ENCODE assay signal across 8 cellular contexts in the genomic region with DNA sequence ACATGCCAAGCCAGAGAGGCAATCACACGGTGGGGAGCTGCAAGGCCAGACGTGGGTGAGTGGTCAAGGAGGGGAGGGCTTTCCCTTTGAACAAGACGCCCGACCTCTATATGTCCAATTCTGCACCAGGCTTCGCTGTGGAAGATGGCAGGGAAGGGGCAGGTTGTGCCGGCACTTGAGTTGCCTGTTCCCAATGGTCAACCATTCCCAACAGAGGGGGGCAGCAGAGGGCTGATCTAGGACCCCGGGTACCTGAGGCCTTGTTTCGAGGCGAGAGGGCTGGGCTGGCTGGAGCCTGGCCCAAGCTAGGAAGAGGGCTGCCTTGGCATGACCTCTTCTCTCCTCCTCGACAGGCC.
DNase-seq lines count a peak whose midpoint lies in the region; ATAC-seq lines count a peak whose summit lies in the region.

No MANE protein-coding gene starts in this region.

- no peaks in the 10 kb centered on the region for H3K36me3 ChIP-seq in SJCRH30

- intact Hi-C loops in Right ventricle myocardium inferior (cut with DNase I) (loop anchor here (1.0 kb wide), 1 partner anchor 44 kb away; no protein-coding TSS in a partner anchor), cardiac septum (cut with DNase I) (loop anchor here (1.0 kb wide), 1 partner anchor 43 kb away; no protein-coding TSS in a partner anchor)

- no peaks in the 10 kb centered on the region for H3K9me3 ChIP-seq in SJCRH30 (replicated peaks)

- H3K4me3 ChIP-seq in SJCRH30 = no peak overlapping the region

- H3K27ac ChIP-seq in SJCRH30 = no peak overlapping the region

- H3K4me1 ChIP-seq in SJCRH30 = peaks cover 13% of the 10 kb centered on the region

- DNase-seq in Right ventricle myocardium inferior (ENCODE audit: missing footprints) (no peak), cardiac septum (ENCODE audit: low spot score) (no peak), SJCRH30 (peak; percentile 71 to 82), dermis blood vessel endothelial cell (peak; percentile 52), mucosa of gallbladder (ENCODE audit: low spot score) (peak; percentile 45), GM19240 (ENCODE audit: insufficient read length, low spot score) (no peak), UCSD-AML1 (lab: John Stamatoyannopoulos, UW; ENCODE audit: unreplicated experiment) (no peak)

- H3K27me3 ChIP-seq in SJCRH30 = no peaks in the 10 kb centered on the region

- ATAC-seq in Right ventricle myocardium inferior (peak; percentile 83), GM21717 (IDR thresholded peaks at IDR 0.05; ENCODE audit: unreplicated experiment) (no peak)

Comparison
In these comparisons a context has a peak if more than half of its experiments do, and no peak if none do; other contexts are left out.
1. DNase-seq: peak in SJCRH30 (2 of 2), dermis blood vessel endothelial cell (single experiment) and mucosa of gallbladder (single experiment); none in Right ventricle myocardium inferior (single experiment), cardiac septum (single experiment), GM19240 (single experiment) and UCSD-AML1 (single experiment).